Comparison of ENCODE assay signal across 2 cellular contexts in the genomic region with DNA sequence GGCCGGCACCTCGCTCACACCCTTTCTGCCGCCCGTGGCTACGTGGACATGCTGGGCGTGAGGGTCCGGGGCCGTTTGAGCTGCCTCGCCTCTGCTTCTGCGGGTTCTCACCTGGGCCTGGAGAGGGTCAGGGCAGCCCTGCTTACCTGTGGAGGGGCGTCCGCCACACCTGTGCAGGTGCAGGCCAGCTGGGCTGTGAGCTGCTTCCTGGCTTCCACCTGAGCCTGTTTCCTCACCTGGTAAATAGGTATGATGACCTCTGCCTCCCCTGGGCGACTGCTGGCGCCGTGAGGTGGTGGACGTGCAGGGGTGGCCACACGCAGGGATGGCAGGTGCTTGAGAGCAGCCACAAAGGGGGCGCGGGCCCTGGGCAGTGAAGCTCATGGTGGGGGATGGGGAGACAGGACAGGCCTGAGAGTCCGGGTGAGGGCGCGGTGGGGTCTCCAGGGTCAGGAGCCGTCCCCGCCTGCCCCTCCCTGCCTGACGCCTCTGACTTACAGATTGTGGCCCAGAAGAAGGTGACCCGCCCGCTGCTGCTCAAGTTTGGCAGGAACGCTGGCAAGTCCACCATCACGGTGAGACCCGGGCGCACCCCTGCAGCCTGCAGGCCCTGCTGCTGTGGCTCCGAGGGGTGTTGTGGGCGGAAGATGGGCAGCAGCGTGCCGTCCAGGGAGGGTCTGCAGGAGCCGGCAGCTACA.
TF ChIP-seq lines count a peak whose summit lies in the region.

No MANE protein-coding gene starts in this region.

TF ChIP-seq in HepG2, 621 proteins besides CTCF, POLR2A, EP300 and RAD21:
- no peak for TF ChIP-seq ZNF644 (CRISPR knock-in tag; IDR thresholded peaks at IDR 0.05; ENCODE audit: low read depth)
- TF ChIP-seq ZNF720 (CRISPR knock-in tag; IDR thresholded peaks at IDR 0.05), result no peak
- no peak for TF ChIP-seq KDM4B (CRISPR knock-in tag; IDR thresholded peaks at IDR 0.05)
- TF ChIP-seq, protein P1, sequence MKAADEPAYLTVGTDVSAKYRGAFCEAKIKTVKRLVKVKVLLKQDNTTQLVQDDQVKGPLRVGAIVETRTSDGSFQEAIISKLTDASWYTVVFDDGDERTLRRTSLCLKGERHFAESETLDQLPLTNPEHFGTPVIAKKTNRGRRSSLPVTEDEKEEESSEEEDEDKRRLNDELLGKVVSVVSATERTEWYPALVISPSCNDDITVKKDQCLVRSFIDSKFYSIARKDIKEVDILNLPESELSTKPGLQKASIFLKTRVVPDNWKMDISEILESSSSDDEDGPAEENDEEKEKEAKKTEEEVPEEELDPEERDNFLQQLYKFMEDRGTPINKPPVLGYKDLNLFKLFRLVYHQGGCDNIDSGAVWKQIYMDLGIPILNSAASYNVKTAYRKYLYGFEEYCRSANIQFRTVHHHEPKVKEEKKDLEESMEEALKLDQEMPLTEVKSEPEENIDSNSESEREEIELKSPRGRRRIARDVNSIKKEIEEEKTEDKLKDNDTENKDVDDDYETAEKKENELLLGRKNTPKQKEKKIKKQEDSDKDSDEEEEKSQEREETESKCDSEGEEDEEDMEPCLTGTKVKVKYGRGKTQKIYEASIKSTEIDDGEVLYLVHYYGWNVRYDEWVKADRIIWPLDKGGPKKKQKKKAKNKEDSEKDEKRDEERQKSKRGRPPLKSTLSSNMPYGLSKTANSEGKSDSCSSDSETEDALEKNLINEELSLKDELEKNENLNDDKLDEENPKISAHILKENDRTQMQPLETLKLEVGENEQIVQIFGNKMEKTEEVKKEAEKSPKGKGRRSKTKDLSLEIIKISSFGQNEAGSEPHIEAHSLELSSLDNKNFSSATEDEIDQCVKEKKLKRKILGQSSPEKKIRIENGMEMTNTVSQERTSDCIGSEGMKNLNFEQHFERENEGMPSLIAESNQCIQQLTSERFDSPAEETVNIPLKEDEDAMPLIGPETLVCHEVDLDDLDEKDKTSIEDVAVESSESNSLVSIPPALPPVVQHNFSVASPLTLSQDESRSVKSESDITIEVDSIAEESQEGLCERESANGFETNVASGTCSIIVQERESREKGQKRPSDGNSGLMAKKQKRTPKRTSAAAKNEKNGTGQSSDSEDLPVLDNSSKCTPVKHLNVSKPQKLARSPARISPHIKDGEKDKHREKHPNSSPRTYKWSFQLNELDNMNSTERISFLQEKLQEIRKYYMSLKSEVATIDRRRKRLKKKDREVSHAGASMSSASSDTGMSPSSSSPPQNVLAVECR (CRISPR knock-in tag; IDR thresholded peaks at IDR 0.05; ENCODE audit: borderline replicate concordance), result 0 out of 2 replicates have a peak, but pooled peaks have one; percentile 9
- TF ChIP-seq FOXA3 (CRISPR knock-in tag; IDR thresholded peaks at IDR 0.05), result no peak

TF ChIP-seq in H1, 55 proteins besides CTCF, POLR2A, EP300 and RAD21:
- TF ChIP-seq SP2 (IDR thresholded peaks at IDR 0.05; ENCODE audit: low read length) (no peak), JUND (IDR thresholded peaks at IDR 0.05; ENCODE audit: low read length) (no peak), GABPA (IDR thresholded peaks at IDR 0.05; ENCODE audit: borderline replicate concordance, insufficient read depth, low read length) (no peak), RNF2 (IDR thresholded peaks at IDR 0.05; ENCODE audit: borderline replicate concordance, low read depth, low read length, missing control alignments, poor library complexity, severe bottlenecking) (no peak), BRCA1 (IDR thresholded peaks at IDR 0.05; ENCODE audit: low read depth, low read length) (no peak), JUN (IDR thresholded peaks at IDR 0.05; ENCODE audit: low read depth, low read length) (no peak), EGR1 (IDR thresholded peaks at IDR 0.05; ENCODE audit: borderline replicate concordance, low read depth, low read length) (no peak), BACH1 (IDR thresholded peaks at IDR 0.05; ENCODE audit: low read length) (no peak), KDM5A (IDR thresholded peaks at IDR 0.05; ENCODE audit: low read length) (no peak)
- TF ChIP-seq, protein P2, sequence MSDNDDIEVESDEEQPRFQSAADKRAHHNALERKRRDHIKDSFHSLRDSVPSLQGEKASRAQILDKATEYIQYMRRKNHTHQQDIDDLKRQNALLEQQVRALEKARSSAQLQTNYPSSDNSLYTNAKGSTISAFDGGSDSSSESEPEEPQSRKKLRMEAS (IDR thresholded peaks at IDR 0.05), result no peak
